In the genomic region with DNA sequence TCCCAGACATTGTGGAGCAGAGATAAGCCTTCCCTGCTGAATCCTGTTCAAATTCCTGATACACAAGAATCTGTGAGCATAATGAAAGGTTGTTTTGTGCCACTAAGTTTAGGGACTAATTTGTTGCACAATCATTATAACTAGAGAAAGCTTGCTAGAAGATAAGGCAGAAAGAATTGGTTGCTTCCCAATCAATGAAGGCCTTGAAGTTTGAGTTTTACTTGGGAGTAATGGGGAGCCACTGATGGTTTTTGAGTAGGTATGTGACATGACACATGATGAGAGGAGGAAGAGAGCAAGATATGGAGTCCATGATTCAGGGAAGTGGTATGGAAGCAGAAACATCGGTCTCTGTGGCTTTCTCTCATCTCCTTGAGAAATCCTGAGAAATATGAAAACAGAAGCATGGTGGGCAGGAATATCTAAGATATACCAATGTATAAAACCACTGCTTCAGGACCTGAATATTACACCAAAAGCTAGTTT, we compare ENCODE assay signal across 16 cellular contexts. TPM values are rescaled to one million over a fixed set of nuclear protein-coding genes. Genes with fewer than 3 reads are reported as not detected.
A peak's percentile ranks its signal among the peaks of the same experiment; 100 is the strongest.
DNase-seq lines count a peak whose midpoint lies in the region; ATAC-seq, FAIRE-seq and TF ChIP-seq lines count a peak whose summit lies in the region.
"Had no signal": no experiment of that assay in that cellular context is flagged by ENCODE, and none has a peak within 500 bp of the region (broad histone marks: within the 10 kb centered on the region; RNA-seq: fewer than 3 reads in every experiment).

No MANE protein-coding gene starts in this region.

- H3K4me1 ChIP-seq in BLaER1 treated with 17β-estradiol and CSF1 and Interleukin-3, amounts not matched to agents 10 nM and 100 nM, result peaks cover 22 to 47% (median 26%) of the 10 kb centered on the region in 10 experiments
- peaks cover 11% of the 10 kb centered on the region for H3K4me1 ChIP-seq in astrocyte (ENCODE audit: insufficient read depth, low read length)
- peaks cover 24% of the 10 kb centered on the region for H3K4me1 ChIP-seq in keratinocyte (ENCODE audit: control insufficient read depth, extremely low read depth, insufficient read depth, low read length)
- no peaks in the 10 kb centered on the region for H3K4me1 ChIP-seq in kidney (ENCODE audit: control insufficient read depth in 1 of 2, insufficient read depth in 1 of 2, low read depth in 1 of 2, low read length in 2 of 2)
- H3K4me1 ChIP-seq: upper lobe of right lung had no signal

- H3K4me3 Mint-ChIP-seq in HFFc6 (no peak overlapping the region), astrocyte (ENCODE audit: unreplicated experiment) (no peak overlapping the region)
- H3K4me3 Mint-ChIP-seq in activated CD4-positive, alpha-beta T cell treated with anti-CD3 and anti-CD28 coated beads, Interleukin-2, amount 10 ng/mL, durations not matched to agents 7 days and 5 days, result no peak overlapping the region
- H3K4me3 Mint-ChIP-seq: endodermal cell, T-cell had no signal

- no peaks in the 10 kb centered on the region for H3K36me3 ChIP-seq in BLaER1 treated with 17β-estradiol and CSF1 and Interleukin-3, amounts not matched to agents 10 nM and 100 nM
- H3K36me3 ChIP-seq in astrocyte (ENCODE audit: insufficient read depth, low read length) (no peaks in the 10 kb centered on the region), keratinocyte (ENCODE audit: control insufficient read depth in 2 of 2, extremely low read depth in 1 of 2, insufficient read depth in 2 of 2, low read length in 2 of 2) (peaks cover 0 to 4% of the 10 kb centered on the region in 2 experiments), kidney (ENCODE audit: control insufficient read depth in 1 of 2, insufficient read depth in 2 of 2, low read length in 2 of 2) (no peaks in the 10 kb centered on the region)
- H3K36me3 ChIP-seq: heart left ventricle, upper lobe of right lung had no signal

- H2AFZ ChIP-seq in astrocyte (ENCODE audit: low read depth, low read length), result peak overlapping the region; percentile 14
- peak overlapping the region; percentile 90 for H2AFZ ChIP-seq in keratinocyte (ENCODE audit: control insufficient read depth, low read length)

- no peak overlapping the region for H3K4me3 ChIP-seq in BLaER1 treated with 17β-estradiol and CSF1 and Interleukin-3, amounts not matched to agents 10 nM and 100 nM
- H3K4me3 ChIP-seq in astrocyte (ENCODE audit: insufficient read depth, low read depth, low read length) (no peak overlapping the region), keratinocyte (ENCODE audit: control insufficient read depth in 2 of 3, extremely low read depth in 1 of 3, insufficient read depth in 2 of 3, low read depth in 1 of 3, low read length in 3 of 3) (no peak overlapping the region), kidney (ENCODE audit: low read length in 2 of 2) (no peak overlapping the region)
- H3K4me3 ChIP-seq: heart left ventricle, upper lobe of right lung had no signal

- no peak for ATAC-seq in GM21447 (IDR thresholded peaks at IDR 0.05; ENCODE audit: unreplicated experiment)
- ATAC-seq: heart left ventricle had no signal

- intact Hi-C loops in kidney (cut with DNase I), result loop anchor here (10.0 kb wide), 1 partner anchor 54 kb away; no protein-coding TSS in a partner anchor

- CTCF ChIA-PET in activated CD4-positive, alpha-beta T cell treated with anti-CD3 and anti-CD28 coated beads, Interleukin-2, amount 10 ng/mL, durations not matched to agents 7 days and 5 days (lab: Charles Lee), result interaction anchor here (2.3 kb wide), 1 partner anchor 12 kb away, joined by 8 read pairs; no protein-coding TSS in a partner anchor

- no peaks in the 10 kb centered on the region for H4K20me1 ChIP-seq in BLaER1 treated with 17β-estradiol and CSF1 and Interleukin-3, amounts not matched to agents 10 nM and 100 nM
- H4K20me1 ChIP-seq in astrocyte (ENCODE audit: insufficient read depth, low read length) (no peaks in the 10 kb centered on the region), keratinocyte (ENCODE audit: control insufficient read depth, extremely low read depth, insufficient read depth, low read length) (no peaks in the 10 kb centered on the region)

- H3K9me1 ChIP-seq in keratinocyte (ENCODE audit: control insufficient read depth, extremely low read depth, insufficient read depth, low read length), result no peaks in the 10 kb centered on the region

- H3K9me3 Mint-ChIP-seq in HFFc6, result no peaks in the 10 kb centered on the region
- H3K9me3 Mint-ChIP-seq in astrocyte (ENCODE audit: unreplicated experiment), result no peaks in the 10 kb centered on the region
- H3K9me3 Mint-ChIP-seq in activated CD4-positive, alpha-beta T cell treated with anti-CD3 and anti-CD28 coated beads, Interleukin-2, amount 10 ng/mL, durations not matched to agents 7 days and 5 days, result no peaks in the 10 kb centered on the region
- H3K9me3 Mint-ChIP-seq: activated T-helper 2 cell treated with anti-CD3 and anti-CD28 coated beads, Interferon-gamma antibody, Interleukin-2, Interleukin-4, amounts not matched to agents 10 μg/mL and 5 μg/mL and 100 μg/mL, durations not matched to agents 14 hours and 24 hours and 36 hours; endodermal cell; T-cell had no signal

- DNase-seq in HFFc6 (no peak), astrocyte (ENCODE audit: low read depth) (peak; percentile 56), keratinocyte (ENCODE audit: low read depth, low spot score) (no peak), kidney (no peak)
- no peak for DNase-seq in activated CD4-positive, alpha-beta T cell treated with anti-CD3 and anti-CD28 coated beads, Interleukin-2, amount 10 ng/mL, durations not matched to agents 7 days and 5 days
- DNase-seq in activated CD4-positive, alpha-beta T cell treated with anti-CD3 and anti-CD28 coated beads, Interleukin-2, amount 50 U/mL, for 1 hour, result no peak
- DNase-seq: heart left ventricle, left cardiac atrium, NCI-H1105, posterior cingulate gyrus, T-cell, upper lobe of right lung had no signal

- H3K36me3 Mint-ChIP-seq in HFFc6 (ENCODE audit: low read depth), result no peaks in the 10 kb centered on the region
- no peaks in the 10 kb centered on the region for H3K36me3 Mint-ChIP-seq in astrocyte (ENCODE audit: low read depth, unreplicated experiment)
- no peaks in the 10 kb centered on the region for H3K36me3 Mint-ChIP-seq in activated CD4-positive, alpha-beta T cell treated with anti-CD3 and anti-CD28 coated beads, Interleukin-2, amount 10 ng/mL, durations not matched to agents 7 days and 5 days (ENCODE audit: low read depth)
- H3K36me3 Mint-ChIP-seq: T-cell had no signal

- H3K27ac Mint-ChIP-seq in HFFc6 (peak overlapping the region; percentile 89), astrocyte (ENCODE audit: unreplicated experiment) (peak overlapping the region; percentile 100)
- H3K27ac Mint-ChIP-seq in activated CD4-positive, alpha-beta T cell treated with anti-CD3 and anti-CD28 coated beads, Interleukin-2, amount 10 ng/mL, durations not matched to agents 7 days and 5 days, result no peak overlapping the region
- H3K27ac Mint-ChIP-seq: activated T-helper 2 cell treated with anti-CD3 and anti-CD28 coated beads, Interferon-gamma antibody, Interleukin-2, Interleukin-4, amounts not matched to agents 10 μg/mL and 5 μg/mL and 100 μg/mL, durations not matched to agents 14 hours and 24 hours and 36 hours; endodermal cell; T-cell had no signal

- H3K4me2 ChIP-seq in BLaER1 treated with 17β-estradiol and CSF1 and Interleukin-3, amounts not matched to agents 10 nM and 100 nM, result peak overlapping the region in 8 of 11 experiments; percentile 18 to 53 (median 34); a peak in 11 of 22 replicates
- H3K4me2 ChIP-seq in astrocyte (ENCODE audit: low read length) (peak overlapping the region; percentile 45), keratinocyte (ENCODE audit: control insufficient read depth, extremely low read depth, insufficient read depth, low read depth, low read length) (peak overlapping the region; percentile 61)

- TF ChIP-seq CTCF in HFFc6 (IDR thresholded peaks at IDR 0.05) (no peak), astrocyte (IDR thresholded peaks at IDR 0.05; ENCODE audit: insufficient read depth, low read depth, low read length) (no peak), keratinocyte (optimal IDR thresholded peaks at IDR 0.05 in 1 of 3, IDR thresholded peaks at IDR 0.05 in 1 of 3, conservative IDR thresholded peaks at IDR 0.05 in 1 of 3; ENCODE audit: extremely low read depth in 1 of 3, insufficient read depth in 2 of 3, low read length in 3 of 3) (no peak), kidney (IDR thresholded peaks at IDR 0.05; ENCODE audit: borderline replicate concordance, extremely low read depth, insufficient read depth) (no peak)

- no peaks in the 10 kb centered on the region for H3K27me3 ChIP-seq in BLaER1 treated with 17β-estradiol and CSF1 and Interleukin-3, amounts not matched to agents 10 nM and 100 nM
- no peaks in the 10 kb centered on the region for H3K27me3 ChIP-seq in astrocyte (ENCODE audit: insufficient read depth, low read length)
- H3K27me3 ChIP-seq in keratinocyte (ENCODE audit: control insufficient read depth, extremely low read depth, insufficient read depth, low read length), result no peaks in the 10 kb centered on the region
- H3K27me3 ChIP-seq: heart left ventricle, upper lobe of right lung had no signal

- FAIRE-seq in astrocyte (lab: Jason Lieb, UNC) (no peak), keratinocyte (lab: Jason Lieb, UNC) (peak; percentile 23), kidney (lab: Jason Lieb, UNC) (no peak)

- dilution Hi-C loops in keratinocyte (cut with MboI; ENCODE audit: extremely low pct_ligation_motif_present, low sequenced_read_pairs), result no loop called here

- H3K27me3 Mint-ChIP-seq in HFFc6 (ENCODE audit: insufficient read depth), result peaks cover 3% of the 10 kb centered on the region
- H3K27me3 Mint-ChIP-seq in astrocyte (ENCODE audit: low read depth, unreplicated experiment), result no peaks in the 10 kb centered on the region
- H3K27me3 Mint-ChIP-seq in activated CD4-positive, alpha-beta T cell treated with anti-CD3 and anti-CD28 coated beads, Interleukin-2, amount 10 ng/mL, durations not matched to agents 7 days and 5 days, result peaks cover 8% of the 10 kb centered on the region

- H3K4me1 Mint-ChIP-seq in HFFc6 (ENCODE audit: low read depth) (peaks cover 35% of the 10 kb centered on the region), astrocyte (ENCODE audit: low read depth, unreplicated experiment) (peaks cover 27% of the 10 kb centered on the region)
- H3K4me1 Mint-ChIP-seq in activated CD4-positive, alpha-beta T cell treated with anti-CD3 and anti-CD28 coated beads, Interleukin-2, amount 10 ng/mL, durations not matched to agents 7 days and 5 days, result peaks cover 2% of the 10 kb centered on the region
- H3K4me1 Mint-ChIP-seq: endodermal cell had no signal

- no peak overlapping the region for H3K9ac ChIP-seq in BLaER1 treated with 17β-estradiol and CSF1 and Interleukin-3, amounts not matched to agents 10 nM and 100 nM
- H3K9ac ChIP-seq in astrocyte (ENCODE audit: low read length) (peak overlapping the region; percentile 18), keratinocyte (ENCODE audit: control insufficient read depth, extremely low read depth, insufficient read depth, low read length) (peak overlapping the region; percentile 77), kidney (ENCODE audit: low read length in 2 of 2) (no peak overlapping the region)

- no peaks in the 10 kb centered on the region for H3K9me3 ChIP-seq in BLaER1 treated with 17β-estradiol and CSF1 and Interleukin-3, amounts not matched to agents 10 nM and 100 nM (replicated peaks in 1 of 11)
- H3K9me3 ChIP-seq in astrocyte (ENCODE audit: insufficient read depth, low read depth, low read length) (no peaks in the 10 kb centered on the region), keratinocyte (ENCODE audit: control insufficient read depth, low read depth, low read length) (no peaks in the 10 kb centered on the region), kidney (ENCODE audit: control insufficient read depth in 1 of 2, low read length in 2 of 2) (no peaks in the 10 kb centered on the region)
- H3K9me3 ChIP-seq: heart left ventricle, upper lobe of right lung had no signal

- H3K79me2 ChIP-seq in astrocyte (ENCODE audit: insufficient read depth, low read length) (no peaks in the 10 kb centered on the region), keratinocyte (ENCODE audit: control insufficient read depth, insufficient read depth, low read length) (no peaks in the 10 kb centered on the region)

- POLR2A ChIA-PET in activated CD4-positive, alpha-beta T cell treated with anti-CD3 and anti-CD28 coated beads, Interleukin-2, amount 10 ng/mL, durations not matched to agents 7 days and 5 days (lab: Charles Lee), result interaction anchor here (0.6 kb wide), 1 partner anchor 12 kb away, joined by 3 read pairs; no protein-coding TSS in a partner anchor

- H3K27ac ChIP-seq in BLaER1 treated with 17β-estradiol and CSF1 and Interleukin-3, amounts not matched to agents 10 nM and 100 nM, result peak overlapping the region in 4 of 11 experiments; percentile 1 to 58 (median 36); a peak in 7 of 22 replicates
- H3K27ac ChIP-seq in astrocyte (ENCODE audit: low read depth, low read length), result peak overlapping the region; percentile 74
- H3K27ac ChIP-seq in keratinocyte (ENCODE audit: control insufficient read depth, insufficient read depth, low read length), result peak overlapping the region; percentile 100
- no peak overlapping the region for H3K27ac ChIP-seq in kidney (ENCODE audit: low read depth in 2 of 2, low read length in 2 of 2)
- H3K27ac ChIP-seq: heart left ventricle, upper lobe of right lung had no signal

RNA-seq across cellular contexts. Expression of a gene that starts 13.3 kb away (rescaled TPM):
- total RNA-seq in HFFc6 (2021; fragmentation: NEBNext Ultra II Directional; extraction: Animal tissue kit (Norgen Biotek cat#: 25700)), result 10 to 100 TPM; 13.4 to 21.9 (median 15.6) TPM
- total RNA-seq in astrocyte (22.0 and 27.4 TPM in 2 replicates), kidney (34.5 TPM)
- polyA plus RNA-seq in keratinocyte (5.4 to 6.5 TPM (median 6.1 TPM) in 3 replicates), kidney (ENCODE audit: insufficient read depth, low read depth, low replicate concordance) (2.3 TPM)
- polyA plus RNA-seq in keratinocyte (2011; ENCODE audit: low read depth), result 20.0 TPM
- polyA plus RNA-seq in keratinocyte (2011; cell fraction: cytosol; rRNA removed), result 2.8 and 4.4 TPM in 2 replicates
- polyA plus RNA-seq in keratinocyte (2011; cell fraction: nucleus; rRNA removed), result 11.5 and 13.0 TPM in 2 replicates
- polyA plus RNA-seq in keratinocyte (2012; ENCODE audit: low replicate concordance), result 3.4 and 28.2 TPM in 2 replicates
- polyA minus RNA-seq in keratinocyte, result 14.2 to 24.7 TPM (median 15.7 TPM) in 3 replicates
- 11.7 TPM for polyA minus RNA-seq in keratinocyte (2011; cell fraction: cytosol; rRNA and poly(A)+ RNA removed)
- 15.3 and 24.2 TPM in 2 replicates for polyA minus RNA-seq in keratinocyte (2011; cell fraction: nucleus; rRNA and poly(A)+ RNA removed)
- total RNA-seq in activated CD4-positive, alpha-beta T cell treated with anti-CD3 and anti-CD28 coated beads, Interleukin-2, amount 10 ng/mL, durations not matched to agents 7 days and 5 days, result 10 to 100 TPM; 20.9 to 21.0 TPM

RNA-seq across cellular contexts. Expression of a gene that starts 41.4 kb away (rescaled TPM):
- 100 to 1,000 TPM; 521 to 616 (median 544) TPM for total RNA-seq in HFFc6 (2021; fragmentation: NEBNext Ultra II Directional; extraction: Animal tissue kit (Norgen Biotek cat#: 25700))
- total RNA-seq in astrocyte, result 324 and 392 TPM in 2 replicates
- polyA plus RNA-seq in keratinocyte, result 84.5 to 123 TPM (median 84.7 TPM) in 3 replicates
- 49.3 TPM for polyA plus RNA-seq in keratinocyte (2011; ENCODE audit: low read depth)
- polyA plus RNA-seq in keratinocyte (2011; cell fraction: cytosol; rRNA removed), result 52.1 and 54.3 TPM in 2 replicates
- 152 and 168 TPM in 2 replicates for polyA plus RNA-seq in keratinocyte (2011; cell fraction: nucleus; rRNA removed)
- 70.8 and 113 TPM in 2 replicates for polyA plus RNA-seq in keratinocyte (2012; ENCODE audit: low replicate concordance)
- 44.2 to 50.5 TPM (median 48.9 TPM) in 3 replicates for polyA minus RNA-seq in keratinocyte
- polyA minus RNA-seq in keratinocyte (2011; cell fraction: cytosol; rRNA and poly(A)+ RNA removed), result 72.3 TPM
- 102 and 139 TPM in 2 replicates for polyA minus RNA-seq in keratinocyte (2011; cell fraction: nucleus; rRNA and poly(A)+ RNA removed)
- 43.0 TPM for total RNA-seq in kidney
- polyA plus RNA-seq in kidney (ENCODE audit: insufficient read depth, low read depth, low replicate concordance), result 29.2 TPM
- total RNA-seq in activated CD4-positive, alpha-beta T cell treated with anti-CD3 and anti-CD28 coated beads, Interleukin-2, amount 10 ng/mL, durations not matched to agents 7 days and 5 days, result 1 to 10 TPM; 1.7 to 2.1 TPM

Comparison
In these comparisons a context has a peak if more than half of its experiments do, and no peak if none do; other contexts are left out.
1. H3K27ac ChIP-seq: peak in astrocyte (single experiment) and keratinocyte (single experiment); none in kidney (0 of 2).
2. H3K9ac ChIP-seq: peak in astrocyte (single experiment) and keratinocyte (single experiment); none in BLaER1 treated with 17β-estradiol and CSF1 and Interleukin-3, amounts not matched to agents 10 nM and 100 nM (0 of 11) and kidney (0 of 2).
3. RNA of a gene that starts 41.4 kb away (total RNA-seq): 521 to 616 TPM in HFFc6, 324 to 392 TPM in astrocyte and 43.0 TPM in kidney (single experiment); 1.7 to 2.1 TPM in activated CD4-positive, alpha-beta T cell treated with anti-CD3 and anti-CD28 coated beads, Interleukin-2, amount 10 ng/mL, durations not matched to agents 7 days and 5 days; every median in the first group is over 10 times any median in the second.
4. Peak in every context shown above with its lines, with median percentiles within 50 percentile points of each other: H3K4me2 ChIP-seq.